1 cellular context compared by ENCODE assay signal in the genomic region with DNA sequence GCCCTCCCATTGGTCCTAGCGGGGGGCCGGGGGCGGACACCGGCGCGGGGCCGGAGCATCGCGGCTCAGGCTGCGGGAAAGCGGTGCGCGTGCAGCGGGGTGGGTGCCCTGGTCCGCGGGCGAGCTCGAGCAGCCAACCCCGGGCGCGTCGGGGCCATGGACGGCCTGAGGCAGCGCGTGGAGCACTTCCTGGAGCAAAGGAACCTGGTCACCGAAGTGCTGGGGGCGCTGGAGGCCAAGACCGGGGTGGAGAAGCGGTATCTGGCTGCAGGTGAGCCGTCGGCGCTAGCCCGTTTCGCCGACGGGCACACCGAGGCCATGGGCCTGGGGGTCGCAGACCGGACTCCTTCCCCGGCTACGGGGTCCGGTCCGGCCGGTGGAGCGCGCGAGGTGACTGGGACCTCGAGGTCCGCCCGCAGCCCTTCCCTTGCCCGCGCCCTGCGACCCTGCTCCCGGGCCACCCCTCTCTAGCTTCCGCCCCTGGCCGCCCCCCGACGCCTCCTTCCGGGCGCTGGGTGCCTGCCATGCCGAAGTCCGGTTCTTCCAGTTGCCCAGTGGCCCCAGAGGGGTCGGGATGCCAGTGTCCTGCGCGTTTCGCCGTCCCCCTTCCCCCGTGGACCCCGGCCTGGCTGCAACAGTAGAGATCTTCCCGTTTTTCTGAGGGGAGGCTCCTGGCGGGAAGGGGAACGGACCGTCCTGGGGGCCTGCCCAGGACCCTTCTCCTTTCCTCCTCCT.
TF ChIP-seq lines count a peak whose summit lies in the region.

TSS of gene REEP6 (plus strand) at position 68 of the 735 bp plus-strand sequence. CDS start at position 157, 89 bp downstream.

TF ChIP-seq in K562, 482 proteins besides CTCF, POLR2A, EP300 and RAD21 (continued from another document and continues in another):
- TF ChIP-seq VEZF1 (CRISPR knock-in tag; IDR thresholded peaks at IDR 0.05) (no peak), ZNF224 (CRISPR knock-in tag; IDR thresholded peaks at IDR 0.05) (no peak), NRF1 (conservative IDR thresholded peaks at IDR 0.05 in 1 of 2, IDR thresholded peaks at IDR 0.05 in 1 of 2) (peak; percentile 82 to 83; a peak in 2 of 4 replicates), ZNF395 (CRISPR knock-in tag; IDR thresholded peaks at IDR 0.05) (no peak), YBX1 (IDR thresholded peaks at IDR 0.05) (no peak), TCFL5 (CRISPR knock-in tag; conservative IDR thresholded peaks at IDR 0.05) (no peak), L3MBTL2 (IDR thresholded peaks at IDR 0.05) (peak; percentile 70), ZNF311 (CRISPR knock-in tag; IDR thresholded peaks at IDR 0.05) (no peak), POLR2AphosphoS5 (IDR thresholded peaks at IDR 0.05; ENCODE audit: control insufficient read depth, insufficient read depth, low read depth, low read length) (peak; percentile 58), ZNF551 (CRISPR knock-in tag; IDR thresholded peaks at IDR 0.05) (no peak), ZBTB8A (IDR thresholded peaks at IDR 0.05; ENCODE audit: partially characterized antibody) (no peak), ATF7 (IDR thresholded peaks at IDR 0.05) (no peak; the same call in 1 of the 2 replicates), CXXC5 (CRISPR knock-in tag; IDR thresholded peaks at IDR 0.05) (peak; percentile 73), ZNF644 (tag; IDR thresholded peaks at IDR 0.05; ENCODE audit: low read depth) (no peak), HNRNPH1 (optimal IDR thresholded peaks at IDR 0.05; ENCODE audit: low read depth, low read length) (no peak), TRIM24 (IDR thresholded peaks at IDR 0.05) (peak in 1 of 2 experiments; percentile 31; a peak in 1 of 4 replicates), ILF3 (IDR thresholded peaks at IDR 0.05; ENCODE audit: borderline replicate concordance) (no peak), ESRRB (CRISPR knock-in tag; IDR thresholded peaks at IDR 0.05; ENCODE audit: borderline replicate concordance) (no peak), PHF8 (IDR thresholded peaks at IDR 0.05; ENCODE audit: borderline replicate concordance, low read length) (peak; percentile 71; the same call in 1 of the 2 replicates), POLR3A (IDR thresholded peaks at IDR 0.05; ENCODE audit: borderline replicate concordance, extremely low read depth, insufficient read depth, insufficient read length) (no peak), YY1 (IDR thresholded peaks at IDR 0.05; ENCODE audit: borderline replicate concordance in 1 of 3, control insufficient read depth in 1 of 3, extremely low read depth in 1 of 3, insufficient read depth in 3 of 3, insufficient read length in 1 of 3, insufficient replicate concordance in 2 of 3, low read depth in 1 of 3, low read length in 2 of 3) (peak in 1 of 3 experiments; percentile 23), CBX8 (IDR thresholded peaks at IDR 0.05; ENCODE audit: borderline replicate concordance, extremely low read depth, low read depth, low read length, poor library complexity, severe bottlenecking) (no peak), TAL1 (IDR thresholded peaks at IDR 0.05) (no peak), ZNF354B (CRISPR knock-in tag; IDR thresholded peaks at IDR 0.05) (no peak), KAT8 (IDR thresholded peaks at IDR 0.05; ENCODE audit: low read depth) (no peak), ZNF780A (CRISPR knock-in tag; IDR thresholded peaks at IDR 0.05) (no peak), RFX1 (IDR thresholded peaks at IDR 0.05) (no peak), IRF2 (CRISPR knock-in tag; IDR thresholded peaks at IDR 0.05) (no peak), ZNF274 (IDR thresholded peaks at IDR 0.05; ENCODE audit: borderline replicate concordance, low read depth, low read length) (no peak), CHD2 (IDR thresholded peaks at IDR 0.05; ENCODE audit: low read depth, low read length) (no peak; the same call in 1 of the 2 replicates), POLR2H (tag; IDR thresholded peaks at IDR 0.05; ENCODE audit: low read depth) (no peak), MTF1 (CRISPR knock-in tag; IDR thresholded peaks at IDR 0.05; ENCODE audit: borderline replicate concordance) (no peak), IRF1 (CRISPR knock-in tag; IDR thresholded peaks at IDR 0.05; ENCODE audit: borderline replicate concordance) (no peak), ZNF512 (tag; IDR thresholded peaks at IDR 0.05) (no peak), MTA2 (IDR thresholded peaks at IDR 0.05; ENCODE audit: low read depth) (no peak), CC2D1A (IDR thresholded peaks at IDR 0.05) (no peak), GTF2F1 (IDR thresholded peaks at IDR 0.05; ENCODE audit: low read depth, low read length) (no peak), CHCHD3 (CRISPR knock-in tag; IDR thresholded peaks at IDR 0.05) (no peak)
- TF ChIP-seq, protein P1, sequence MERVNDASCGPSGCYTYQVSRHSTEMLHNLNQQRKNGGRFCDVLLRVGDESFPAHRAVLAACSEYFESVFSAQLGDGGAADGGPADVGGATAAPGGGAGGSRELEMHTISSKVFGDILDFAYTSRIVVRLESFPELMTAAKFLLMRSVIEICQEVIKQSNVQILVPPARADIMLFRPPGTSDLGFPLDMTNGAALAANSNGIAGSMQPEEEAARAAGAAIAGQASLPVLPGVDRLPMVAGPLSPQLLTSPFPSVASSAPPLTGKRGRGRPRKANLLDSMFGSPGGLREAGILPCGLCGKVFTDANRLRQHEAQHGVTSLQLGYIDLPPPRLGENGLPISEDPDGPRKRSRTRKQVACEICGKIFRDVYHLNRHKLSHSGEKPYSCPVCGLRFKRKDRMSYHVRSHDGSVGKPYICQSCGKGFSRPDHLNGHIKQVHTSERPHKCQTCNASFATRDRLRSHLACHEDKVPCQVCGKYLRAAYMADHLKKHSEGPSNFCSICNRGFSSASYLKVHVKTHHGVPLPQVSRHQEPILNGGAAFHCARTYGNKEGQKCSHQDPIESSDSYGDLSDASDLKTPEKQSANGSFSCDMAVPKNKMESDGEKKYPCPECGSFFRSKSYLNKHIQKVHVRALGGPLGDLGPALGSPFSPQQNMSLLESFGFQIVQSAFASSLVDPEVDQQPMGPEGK (CRISPR knock-in tag; IDR thresholded peaks at IDR 0.05; ENCODE audit: borderline replicate concordance): no peak
- TF ChIP-seq, protein P2, sequence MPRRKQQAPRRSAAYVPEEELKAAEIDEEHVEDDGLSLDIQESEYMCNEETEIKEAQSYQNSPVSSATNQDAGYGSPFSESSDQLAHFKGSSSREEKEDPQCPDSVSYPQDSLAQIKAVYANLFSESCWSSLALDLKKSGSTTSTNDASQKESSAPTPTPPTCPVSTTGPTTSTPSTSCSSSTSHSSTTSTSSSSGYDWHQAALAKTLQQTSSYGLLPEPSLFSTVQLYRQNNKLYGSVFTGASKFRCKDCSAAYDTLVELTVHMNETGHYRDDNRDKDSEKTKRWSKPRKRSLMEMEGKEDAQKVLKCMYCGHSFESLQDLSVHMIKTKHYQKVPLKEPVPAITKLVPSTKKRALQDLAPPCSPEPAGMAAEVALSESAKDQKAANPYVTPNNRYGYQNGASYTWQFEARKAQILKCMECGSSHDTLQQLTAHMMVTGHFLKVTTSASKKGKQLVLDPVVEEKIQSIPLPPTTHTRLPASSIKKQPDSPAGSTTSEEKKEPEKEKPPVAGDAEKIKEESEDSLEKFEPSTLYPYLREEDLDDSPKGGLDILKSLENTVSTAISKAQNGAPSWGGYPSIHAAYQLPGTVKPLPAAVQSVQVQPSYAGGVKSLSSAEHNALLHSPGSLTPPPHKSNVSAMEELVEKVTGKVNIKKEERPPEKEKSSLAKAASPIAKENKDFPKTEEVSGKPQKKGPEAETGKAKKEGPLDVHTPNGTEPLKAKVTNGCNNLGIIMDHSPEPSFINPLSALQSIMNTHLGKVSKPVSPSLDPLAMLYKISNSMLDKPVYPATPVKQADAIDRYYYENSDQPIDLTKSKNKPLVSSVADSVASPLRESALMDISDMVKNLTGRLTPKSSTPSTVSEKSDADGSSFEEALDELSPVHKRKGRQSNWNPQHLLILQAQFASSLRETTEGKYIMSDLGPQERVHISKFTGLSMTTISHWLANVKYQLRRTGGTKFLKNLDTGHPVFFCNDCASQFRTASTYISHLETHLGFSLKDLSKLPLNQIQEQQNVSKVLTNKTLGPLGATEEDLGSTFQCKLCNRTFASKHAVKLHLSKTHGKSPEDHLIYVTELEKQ (CRISPR knock-in tag; IDR thresholded peaks at IDR 0.05): no peak
- TF ChIP-seq, protein P3, sequence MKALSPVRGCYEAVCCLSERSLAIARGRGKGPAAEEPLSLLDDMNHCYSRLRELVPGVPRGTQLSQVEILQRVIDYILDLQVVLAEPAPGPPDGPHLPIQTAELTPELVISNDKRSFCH (CRISPR knock-in tag; IDR thresholded peaks at IDR 0.05): no peak
- TF ChIP-seq, protein P3 (tag; IDR thresholded peaks at IDR 0.05): peak; percentile 77
- TF ChIP-seq, protein P4, sequence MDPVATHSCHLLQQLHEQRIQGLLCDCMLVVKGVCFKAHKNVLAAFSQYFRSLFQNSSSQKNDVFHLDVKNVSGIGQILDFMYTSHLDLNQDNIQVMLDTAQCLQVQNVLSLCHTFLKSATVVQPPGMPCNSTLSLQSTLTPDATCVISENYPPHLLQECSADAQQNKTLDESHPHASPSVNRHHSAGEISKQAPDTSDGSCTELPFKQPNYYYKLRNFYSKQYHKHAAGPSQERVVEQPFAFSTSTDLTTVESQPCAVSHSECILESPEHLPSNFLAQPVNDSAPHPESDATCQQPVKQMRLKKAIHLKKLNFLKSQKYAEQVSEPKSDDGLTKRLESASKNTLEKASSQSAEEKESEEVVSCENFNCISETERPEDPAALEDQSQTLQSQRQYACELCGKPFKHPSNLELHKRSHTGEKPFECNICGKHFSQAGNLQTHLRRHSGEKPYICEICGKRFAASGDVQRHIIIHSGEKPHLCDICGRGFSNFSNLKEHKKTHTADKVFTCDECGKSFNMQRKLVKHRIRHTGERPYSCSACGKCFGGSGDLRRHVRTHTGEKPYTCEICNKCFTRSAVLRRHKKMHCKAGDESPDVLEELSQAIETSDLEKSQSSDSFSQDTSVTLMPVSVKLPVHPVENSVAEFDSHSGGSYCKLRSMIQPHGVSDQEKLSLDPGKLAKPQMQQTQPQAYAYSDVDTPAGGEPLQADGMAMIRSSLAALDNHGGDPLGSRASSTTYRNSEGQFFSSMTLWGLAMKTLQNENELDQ (CRISPR knock-in tag; IDR thresholded peaks at IDR 0.05; ENCODE audit: borderline replicate concordance): no peak
- TF ChIP-seq, protein P5, sequence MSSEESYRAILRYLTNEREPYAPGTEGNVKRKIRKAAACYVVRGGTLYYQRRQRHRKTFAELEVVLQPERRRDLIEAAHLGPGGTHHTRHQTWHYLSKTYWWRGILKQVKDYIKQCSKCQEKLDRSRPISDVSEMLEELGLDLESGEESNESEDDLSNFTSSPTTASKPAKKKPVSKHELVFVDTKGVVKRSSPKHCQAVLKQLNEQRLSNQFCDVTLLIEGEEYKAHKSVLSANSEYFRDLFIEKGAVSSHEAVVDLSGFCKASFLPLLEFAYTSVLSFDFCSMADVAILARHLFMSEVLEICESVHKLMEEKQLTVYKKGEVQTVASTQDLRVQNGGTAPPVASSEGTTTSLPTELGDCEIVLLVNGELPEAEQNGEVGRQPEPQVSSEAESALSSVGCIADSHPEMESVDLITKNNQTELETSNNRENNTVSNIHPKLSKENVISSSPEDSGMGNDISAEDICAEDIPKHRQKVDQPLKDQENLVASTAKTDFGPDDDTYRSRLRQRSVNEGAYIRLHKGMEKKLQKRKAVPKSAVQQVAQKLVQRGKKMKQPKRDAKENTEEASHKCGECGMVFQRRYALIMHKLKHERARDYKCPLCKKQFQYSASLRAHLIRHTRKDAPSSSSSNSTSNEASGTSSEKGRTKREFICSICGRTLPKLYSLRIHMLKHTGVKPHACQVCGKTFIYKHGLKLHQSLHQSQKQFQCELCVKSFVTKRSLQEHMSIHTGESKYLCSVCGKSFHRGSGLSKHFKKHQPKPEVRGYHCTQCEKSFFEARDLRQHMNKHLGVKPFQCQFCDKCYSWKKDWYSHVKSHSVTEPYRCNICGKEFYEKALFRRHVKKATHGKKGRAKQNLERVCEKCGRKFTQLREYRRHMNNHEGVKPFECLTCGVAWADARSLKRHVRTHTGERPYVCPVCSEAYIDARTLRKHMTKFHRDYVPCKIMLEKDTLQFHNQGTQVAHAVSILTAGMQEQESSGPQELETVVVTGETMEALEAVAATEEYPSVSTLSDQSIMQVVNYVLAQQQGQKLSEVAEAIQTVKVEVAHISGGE (CRISPR knock-in tag; IDR thresholded peaks at IDR 0.05): no peak
